8 cellular contexts compared by ENCODE assay signal in the genomic region with DNA sequence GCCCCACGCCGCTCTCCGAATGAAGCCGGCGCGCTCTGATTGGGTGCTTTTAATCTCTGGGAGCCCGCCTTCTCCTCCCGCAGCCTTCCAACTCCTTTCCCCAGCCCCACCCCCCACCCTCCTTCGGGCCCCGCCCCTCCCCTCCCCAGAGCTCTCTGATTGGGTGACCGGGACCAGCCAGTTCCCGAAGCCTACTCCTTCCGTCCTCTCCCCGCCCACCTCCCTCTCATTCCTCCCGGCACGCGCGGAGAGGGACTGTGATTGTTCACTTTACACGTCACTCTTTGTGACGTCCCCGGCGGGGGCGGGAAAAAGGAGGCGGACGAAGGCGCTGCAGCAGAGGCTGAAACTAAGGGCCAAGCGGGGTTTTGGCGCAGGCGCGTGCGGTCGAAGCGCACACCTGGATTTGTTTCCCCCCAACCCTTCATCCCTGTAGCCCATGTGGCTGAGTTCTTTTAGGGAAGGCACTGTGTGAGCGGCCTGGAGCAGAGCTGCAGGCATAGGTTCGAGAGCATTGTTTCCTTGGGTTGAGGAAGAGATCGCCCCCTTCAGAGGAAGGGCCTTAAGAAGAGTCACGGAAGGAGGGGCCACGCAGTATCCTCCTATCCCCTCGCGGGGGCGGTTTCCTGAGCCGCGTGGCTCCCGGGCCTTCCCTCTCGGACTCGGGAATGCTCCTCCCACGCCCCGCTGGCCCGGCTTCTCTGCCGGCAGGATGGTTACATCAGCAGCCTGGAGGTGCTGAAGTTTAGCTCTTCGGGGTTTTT. TPM values are rescaled to one million over a fixed set of nuclear protein-coding genes. Genes with fewer than 3 reads are reported as not detected.
DNase-seq lines count a peak whose midpoint lies in the region; ATAC-seq and TF ChIP-seq lines count a peak whose summit lies in the region.

TSS of gene MEX3C (minus strand) at position 21 of the 764 bp plus-strand sequence. CDS start 361 bp downstream, outside the sequence.

- H3K9ac ChIP-seq in skeletal muscle tissue (ENCODE audit: low read depth in 1 of 3, low read length in 3 of 3) = peak within 1 kb of the TSS; percentile 89 to 93 (median 92)

- H3K9me3 ChIP-seq in breast epithelium (no peaks in the 10 kb centered on the region), iPS-18c (ENCODE audit: control insufficient read depth, insufficient read depth, low read length) (no peaks in the 10 kb centered on the region), skeletal muscle tissue (ENCODE audit: control insufficient read depth in 3 of 3, low read length in 3 of 3) (no peaks in the 10 kb centered on the region)

- no peaks in the 10 kb centered on the region for H3K36me3 ChIP-seq in breast epithelium
- H3K36me3 ChIP-seq in skeletal muscle tissue (ENCODE audit: control insufficient read depth in 3 of 3, insufficient read depth in 3 of 3, low read length in 3 of 3) = no peaks in the 10 kb centered on the region

- peak; percentile 97 for DNase-seq in AG08395 (ENCODE audit: low spot score)
- DNase-seq in NCI-H2196 treated with DMSO at 0.1 percent for 48 hours (lab: John Stamatoyannopoulos, UW; ENCODE audit: unreplicated experiment) = peak; percentile 96
- DNase-seq in breast epithelium (ENCODE audit: low spot score in 2 of 2) = peak; percentile 99 to 100

- no peaks in the 10 kb centered on the region for H3K27me3 ChIP-seq in breast epithelium
- no peaks in the 10 kb centered on the region for H3K27me3 ChIP-seq in skeletal muscle tissue (ENCODE audit: control insufficient read depth in 3 of 3, insufficient read depth in 3 of 3, low read length in 3 of 3)

- TF ChIP-seq CTCF in VCaP (conservative IDR thresholded peaks at IDR 0.05) (peak; percentile 20; the same call in 1 of the 2 replicates), breast epithelium (IDR thresholded peaks at IDR 0.05) (peak; percentile 14 to 41 (median 23))

- intact Hi-C loops in breast epithelium (cut with DNase I; ENCODE audit: low total_unique reads) = no loop called here

- TF ChIP-seq POLR2A in breast epithelium (IDR thresholded peaks at IDR 0.05) = peak; percentile 54

- peaks cover 0 to 11% of the 10 kb centered on the region in 2 donors for H3K4me1 ChIP-seq in breast epithelium
- H3K4me1 ChIP-seq in skeletal muscle tissue (ENCODE audit: control insufficient read depth in 3 of 3, insufficient read depth in 3 of 3, low read length in 3 of 3) = peaks cover 19 to 27% (median 24%) of the 10 kb centered on the region in 3 donors

- H3K27ac ChIP-seq in VCaP (peak within 1 kb of the TSS; percentile 97), breast epithelium (peak within 1 kb of the TSS; percentile 98 to 99), skeletal muscle tissue (ENCODE audit: low read depth, low read length) (peak within 1 kb of the TSS; percentile 90)

- peak within 1 kb of the TSS; percentile 90 to 96 (median 90) for H3K4me3 ChIP-seq in breast epithelium
- peak within 1 kb of the TSS; percentile 70 for H3K4me3 ChIP-seq in iPS-18c (ENCODE audit: insufficient read depth, low read depth, low read length)
- peak within 1 kb of the TSS; percentile 93 to 97 (median 95) for H3K4me3 ChIP-seq in skeletal muscle tissue (ENCODE audit: low read length in 3 of 3)

- peak; percentile 84 for ATAC-seq in GM18873 (IDR thresholded peaks at IDR 0.05; ENCODE audit: low FRiP score, unreplicated experiment)
- ATAC-seq in HG03139 (IDR thresholded peaks at IDR 0.05; ENCODE audit: unreplicated experiment) = peak; percentile 78

RNA-seq across cellular contexts. Expression of gene MEX3C, which starts in this region (rescaled TPM):
- 10 to 100 TPM; 22.4 to 42.0 (median 29.2) TPM for total RNA-seq in breast epithelium
- 37.6 TPM for total RNA-seq in skeletal muscle tissue

Comparison
In these comparisons a context has a peak if more than half of its experiments do, and no peak if none do; other contexts are left out.
1. Peak in every context shown above with its lines: DNase-seq, ATAC-seq, H3K4me3 ChIP-seq and H3K27ac ChIP-seq.